Comparison of ENCODE assay signal across 8 cellular contexts in genomic region chr4:147707892-147708672, GRCh38. TPM values are rescaled to one million over a fixed set of nuclear protein-coding genes. Genes with fewer than 3 reads are reported as not detected.
DNase-seq lines count a peak whose midpoint lies in the region; ATAC-seq and TF ChIP-seq lines count a peak whose summit lies in the region.

No MANE protein-coding gene starts in this region.

- H3K9ac ChIP-seq in parathyroid adenoma: no peak overlapping the region

- no peaks in the 10 kb centered on the region for H3K36me3 ChIP-seq in parathyroid adenoma (ENCODE audit: control insufficient read depth, insufficient read depth, low read length)

- H3K9me3 ChIP-seq in parathyroid adenoma (ENCODE audit: control insufficient read depth, low read length): no peaks in the 10 kb centered on the region

- intact Hi-C loops in activated T-helper 1 cell treated with anti-CD3 and anti-CD28 coated beads, Interleukin-12 subunit alpha, Interleukin-12 subunit beta, Interleukin-2, Interleukin-4 antibody, amounts not matched to agents 30 ng/mL and 10 ng/mL and 1 ng/mL, durations not matched to agents 14 hours and 24 hours and 36 hours (cut with micrococcal nuclease): loop anchor here (1.0 to 2.0 kb wide), 4 partner anchors 23 to 189 kb away; partner anchors contain the start of gene PRMT9

- no peaks in the 10 kb centered on the region for H3K27me3 ChIP-seq in parathyroid adenoma (ENCODE audit: control insufficient read depth, insufficient read depth, low read length)

- no peaks in the 10 kb centered on the region for H3K4me1 Mint-ChIP-seq in activated T-helper 1 cell treated with anti-CD3 and anti-CD28 coated beads, Interleukin-12 subunit alpha, Interleukin-12 subunit beta, Interleukin-2, Interleukin-4 antibody, amounts not matched to agents 30 ng/mL and 10 ng/mL and 1 ng/mL, durations not matched to agents 14 hours and 24 hours and 36 hours (ENCODE audit: low read depth)

- no peak overlapping the region for H3K4me2 ChIP-seq in parathyroid adenoma (ENCODE audit: low read length)

- no peak overlapping the region for H3K4me3 Mint-ChIP-seq in activated T-helper 1 cell treated with anti-CD3 and anti-CD28 coated beads, Interleukin-12 subunit alpha, Interleukin-12 subunit beta, Interleukin-2, Interleukin-4 antibody, amounts not matched to agents 30 ng/mL and 10 ng/mL and 1 ng/mL, durations not matched to agents 14 hours and 24 hours and 36 hours

- ATAC-seq in HG02623 (IDR thresholded peaks at IDR 0.05; ENCODE audit: unreplicated experiment): peak; percentile 68

- H3K79me2 ChIP-seq in parathyroid adenoma: no peaks in the 10 kb centered on the region

- H3K4me3 ChIP-seq in parathyroid adenoma (ENCODE audit: low read depth, low read length): no peak overlapping the region

- H3K27me3 Mint-ChIP-seq in activated T-helper 1 cell treated with anti-CD3 and anti-CD28 coated beads, Interleukin-12 subunit alpha, Interleukin-12 subunit beta, Interleukin-2, Interleukin-4 antibody, amounts not matched to agents 30 ng/mL and 10 ng/mL and 1 ng/mL, durations not matched to agents 14 hours and 24 hours and 36 hours (ENCODE audit: insufficient read depth): peaks cover 4% of the 10 kb centered on the region

- H3K4me1 ChIP-seq in parathyroid adenoma: no peaks in the 10 kb centered on the region

- H2AFZ ChIP-seq in parathyroid adenoma: peak overlapping the region; percentile 38

- peak; percentile 72 for TF ChIP-seq CTCF in parathyroid adenoma (IDR thresholded peaks at IDR 0.05)

- H3K36me3 Mint-ChIP-seq in activated T-helper 1 cell treated with anti-CD3 and anti-CD28 coated beads, Interleukin-12 subunit alpha, Interleukin-12 subunit beta, Interleukin-2, Interleukin-4 antibody, amounts not matched to agents 30 ng/mL and 10 ng/mL and 1 ng/mL, durations not matched to agents 14 hours and 24 hours and 36 hours (ENCODE audit: low read depth): no peaks in the 10 kb centered on the region

- no peak overlapping the region for H3K27ac Mint-ChIP-seq in activated T-helper 1 cell treated with anti-CD3 and anti-CD28 coated beads, Interleukin-12 subunit alpha, Interleukin-12 subunit beta, Interleukin-2, Interleukin-4 antibody, amounts not matched to agents 30 ng/mL and 10 ng/mL and 1 ng/mL, durations not matched to agents 14 hours and 24 hours and 36 hours

- peak; percentile 2 to 27 for DNase-seq in SHP77 (lab: John Stamatoyannopoulos, UW)
- DNase-seq in SHP77 treated with DMSO at 0.1 percent for 48 hours (lab: John Stamatoyannopoulos, UW): no peak
- peak; percentile 9 for DNase-seq in NCI-H82 treated with DMSO at 0.1 percent for 48 hours (lab: John Stamatoyannopoulos, UW; ENCODE audit: unreplicated experiment)
- peak; percentile 17 for DNase-seq in activated T-helper 1 cell treated with anti-CD3 and anti-CD28 coated beads, Interleukin-12 subunit alpha, Interleukin-12 subunit beta, Interleukin-2, Interleukin-4 antibody, amounts not matched to agents 30 ng/mL and 10 ng/mL and 1 ng/mL, durations not matched to agents 14 hours and 24 hours and 36 hours (ENCODE audit: low spot score)
- peak; percentile 55 for DNase-seq in foreskin melanocyte
- no peak for DNase-seq in GF-D8 (lab: John Stamatoyannopoulos, UW)

- no peaks in the 10 kb centered on the region for H3K9me3 Mint-ChIP-seq in activated T-helper 1 cell treated with anti-CD3 and anti-CD28 coated beads, Interleukin-12 subunit alpha, Interleukin-12 subunit beta, Interleukin-2, Interleukin-4 antibody, amounts not matched to agents 30 ng/mL and 10 ng/mL and 1 ng/mL, durations not matched to agents 14 hours and 24 hours and 36 hours

- H3K27ac ChIP-seq in parathyroid adenoma: no peak overlapping the region

RNA-seq across cellular contexts. Expression of gene ARHGAP10, which starts 23.8 kb away (rescaled TPM):
- total RNA-seq in activated T-helper 1 cell treated with anti-CD3 and anti-CD28 coated beads, Interleukin-12 subunit alpha, Interleukin-12 subunit beta, Interleukin-2, Interleukin-4 antibody, amounts not matched to agents 30 ng/mL and 10 ng/mL and 1 ng/mL, durations not matched to agents 14 hours and 24 hours and 36 hours: 7.4 and 8.6 TPM in 2 replicates

RNA-seq across cellular contexts. Expression of gene PRMT9, which starts 24.1 kb away (rescaled TPM):
- total RNA-seq in activated T-helper 1 cell treated with anti-CD3 and anti-CD28 coated beads, Interleukin-12 subunit alpha, Interleukin-12 subunit beta, Interleukin-2, Interleukin-4 antibody, amounts not matched to agents 30 ng/mL and 10 ng/mL and 1 ng/mL, durations not matched to agents 14 hours and 24 hours and 36 hours: 6.8 and 7.4 TPM in 2 replicates

Comparison
In these comparisons a context has a peak if more than half of its experiments do, and no peak if none do; other contexts are left out.
1. DNase-seq: peak in SHP77 (2 of 2), NCI-H82 treated with DMSO at 0.1 percent for 48 hours (single experiment), activated T-helper 1 cell treated with anti-CD3 and anti-CD28 coated beads, Interleukin-12 subunit alpha, Interleukin-12 subunit beta, Interleukin-2, Interleukin-4 antibody, amounts not matched to agents 30 ng/mL and 10 ng/mL and 1 ng/mL, durations not matched to agents 14 hours and 24 hours and 36 hours (single experiment) and foreskin melanocyte (single experiment); none in SHP77 treated with DMSO at 0.1 percent for 48 hours (single experiment) and GF-D8 (single experiment).